ENCODE assay signal across 27 cellular contexts in genomic region chr1:238649200-238649599, GRCh38.
A peak's percentile ranks its signal among the peaks of the same experiment; 100 is the strongest.
DNase-seq lines count a peak whose midpoint lies in the region; ATAC-seq, FAIRE-seq and TF ChIP-seq lines count a peak whose summit lies in the region.
"Had no signal": no experiment of that assay in that cellular context is flagged by ENCODE, and none has a peak within 500 bp of the region (broad histone marks: within the 10 kb centered on the region; RNA-seq: fewer than 3 reads in every experiment).

No MANE protein-coding gene starts in this region.

- no peak overlapping the region for H2BK120ac ChIP-seq in H1 (replicated peaks; ENCODE audit: low read depth, low read length)

- CTCF ChIA-PET in SK-N-SH (lab: Yijun Ruan, JAX) (no interaction called here), H1 (lab: Charles Lee; ENCODE audit: partially characterized antibody) (interaction anchor here (1.3 kb wide), 1 partner anchor 79 kb away, joined by 3 read pairs; no protein-coding TSS in a partner anchor), A673 (lab: Charles Lee) (no interaction called here)

- H3K4me1 ChIP-seq in SK-N-SH (ENCODE audit: control insufficient read depth in 1 of 2, insufficient read depth in 2 of 2, low read depth in 1 of 2, low read length in 1 of 2) (peaks cover 0 to 12% of the 10 kb centered on the region in 2 experiments; a peak in 3 of 4 replicates), H1 (replicated peaks in 1 of 4; ENCODE audit: control insufficient read depth in 3 of 4, insufficient read depth in 4 of 4, low read length in 3 of 4) (peaks cover 0 to 7% (median 1%) of the 10 kb centered on the region in 4 experiments; a peak in 3 of 7 replicates), A673 (ENCODE audit: insufficient read depth, low read length, poor library complexity, severe bottlenecking) (no peaks in the 10 kb centered on the region), spleen (no peaks in the 10 kb centered on the region)
- H3K4me1 ChIP-seq: BLaER1, HAP-1 had no signal

- no peaks in the 10 kb centered on the region for H3K27me3 ChIP-seq in SK-N-SH (ENCODE audit: insufficient read depth)
- no peaks in the 10 kb centered on the region for H3K27me3 ChIP-seq in H1 (replicated peaks in 1 of 4; ENCODE audit: control insufficient read depth in 3 of 4, extremely low read depth in 1 of 4, insufficient read depth in 3 of 4, low read length in 3 of 4)
- H3K27me3 ChIP-seq in A673 (replicated peaks; ENCODE audit: insufficient read depth, low read depth, low read length, poor library complexity) = no peaks in the 10 kb centered on the region
- H3K27me3 ChIP-seq in spleen (replicated peaks in 1 of 7) = no peaks in the 10 kb centered on the region
- H3K27me3 ChIP-seq: BLaER1, cardiac muscle cell, tibial artery had no signal

- H2BK12ac ChIP-seq in H1 (ENCODE audit: low read depth, low read length) = peak overlapping the region; percentile 76; the same call in 1 of the 2 replicates

- no peak for ATAC-seq in SK-N-SH treated with all-trans-retinoic acid at 6 μM for 48 hours
- ATAC-seq: activated CD8-positive, alpha-beta T cell treated with anti-CD3 and anti-CD28 coated beads, Interleukin-2, amount 10 ng/mL, durations not matched to agents 7 days and 5 days; stimulated activated naive CD8-positive, alpha-beta T cell treated with anti-CD3 and anti-CD28 coated beads, Interleukin-15, amount 100 ng/mL, for 72 hours had no signal

- H3K23ac ChIP-seq in H1 (ENCODE audit: insufficient read length) = no peak overlapping the region

- no peak overlapping the region for H3K14ac ChIP-seq in H1 (ENCODE audit: insufficient read length)

- H3K9ac ChIP-seq in SK-N-SH (no peak overlapping the region), H1 (replicated peaks in 1 of 4; ENCODE audit: extremely low read depth in 1 of 4, low read depth in 3 of 4, low read length in 3 of 4) (no peak overlapping the region)
- H3K9ac ChIP-seq: BLaER1 had no signal

- H4K20me1 ChIP-seq in SK-N-SH (ENCODE audit: insufficient read depth) = no peaks in the 10 kb centered on the region
- H4K20me1 ChIP-seq in H1 (replicated peaks in 1 of 2; ENCODE audit: control insufficient read depth in 1 of 2, insufficient read depth in 2 of 2, low read length in 2 of 2) = no peaks in the 10 kb centered on the region
- H4K20me1 ChIP-seq: BLaER1 had no signal

- no peak for DNase-seq in SK-N-SH
- DNase-seq in NCI-H82 treated with DMSO at 0.1 percent for 48 hours (lab: John Stamatoyannopoulos, UW; ENCODE audit: unreplicated experiment) = peak; percentile 73
- DNase-seq in H1 (ENCODE audit: low read depth in 1 of 2, low spot score in 2 of 2) = no peak
- DNase-seq in A673 (ENCODE audit: low spot score) = no peak
- no peak for DNase-seq in stimulated activated CD4-positive, alpha-beta T cell treated with anti-CD3 and anti-CD28 coated beads, Interleukin-4, amount 100 ng/mL, for 24 hours
- DNase-seq in spleen = no peak
- DNase-seq in DMS114 treated with DMSO at 0.1 percent for 48 hours (lab: John Stamatoyannopoulos, UW; ENCODE audit: unreplicated experiment) = no peak
- DNase-seq: 8988T; activated CD4-positive, CD25-positive, alpha-beta regulatory T cell; activated CD8-positive, alpha-beta T cell treated with anti-CD3 and anti-CD28 coated beads, Interleukin-2, amount 10 ng/mL, durations not matched to agents 7 days and 5 days; activated naive CD4-positive, alpha-beta T cell treated with Interleukin-2 at 50 U/mL for 16 hours; Karpas-422; kidney glomerular epithelial cell; NCI-H1092; NCI-H2029 treated with DMSO at 0.1 percent for 48 hours; NCI-H446; NK-92 treated with Interleukin-12 subunit alpha and Interleukin-12 subunit beta, amount 100 ng/mL, for 24 hours; retina; stimulated activated CD4-positive, alpha-beta T cell treated with anti-CD3 and anti-CD28 coated beads, Interleukin-12 subunit alpha, Interleukin-12 subunit beta, amount 100 ng/mL, for 4 hours; stimulated activated naive CD8-positive, alpha-beta T cell treated with anti-CD3 and anti-CD28 coated beads, Interleukin-15, amount 100 ng/mL, for 72 hours; tibial artery had no signal

- TF ChIP-seq POLR2A in H1 (IDR thresholded peaks at IDR 0.05; ENCODE audit: control extremely low read depth in 1 of 2, low read depth in 2 of 2, low read length in 2 of 2) (no peak), spleen (IDR thresholded peaks at IDR 0.05) (no peak)

- H3K4me2 ChIP-seq in SK-N-SH (no peak overlapping the region), H1 (ENCODE audit: insufficient read depth in 1 of 2, low read depth in 2 of 2, low read length in 2 of 2) (no peak overlapping the region; a peak in 1 of 4 replicates)
- H3K4me2 ChIP-seq: BLaER1 had no signal

- no peak overlapping the region for H2BK20ac ChIP-seq in H1 (ENCODE audit: low read length)

- no peak overlapping the region for H3K56ac ChIP-seq in H1 (replicated peaks; ENCODE audit: insufficient read length, low read depth, low read length)

- H3K36me3 ChIP-seq in SK-N-SH (replicated peaks in 1 of 2; ENCODE audit: control insufficient read depth in 1 of 2, insufficient read depth in 2 of 2, low read length in 1 of 2) = no peaks in the 10 kb centered on the region
- H3K36me3 ChIP-seq in H1 (ENCODE audit: control insufficient read depth in 2 of 4, insufficient read depth in 4 of 4, low read length in 3 of 4) = no peaks in the 10 kb centered on the region
- H3K36me3 ChIP-seq in A673 (ENCODE audit: insufficient read depth, low read length, poor library complexity, severe bottlenecking) = no peaks in the 10 kb centered on the region
- H3K36me3 ChIP-seq in spleen = no peaks in the 10 kb centered on the region
- H3K36me3 ChIP-seq: BLaER1, cardiac muscle cell, HAP-1, tibial artery had no signal

- no peaks in the 10 kb centered on the region for H3K23me2 ChIP-seq in H1 (ENCODE audit: low read depth, low read length)

- H2AFZ ChIP-seq in SK-N-SH (ENCODE audit: low read depth) (0 out of 2 replicates have a peak overlapping the region, but pooled peaks have one; percentile 0), H1 (ENCODE audit: low read length) (no peak overlapping the region)

- no peak overlapping the region for H2AK5ac ChIP-seq in H1 (ENCODE audit: low read depth, low read length)

- no peaks in the 10 kb centered on the region for H3K9me2 ChIP-seq in SK-N-SH

- peak; percentile 19 for FAIRE-seq in H1 (lab: Jason Lieb, UNC)
- FAIRE-seq: endometrium had no signal

- H4K8ac ChIP-seq in H1 (ENCODE audit: extremely low read depth, insufficient read depth, low read length) = no peak overlapping the region

- no peak overlapping the region for H3K18ac ChIP-seq in H1 (ENCODE audit: extremely low read depth, low read length)

- H3K4ac ChIP-seq in H1 (replicated peaks; ENCODE audit: insufficient read length, low read depth, low read length) = no peak overlapping the region

- H3K9me3 ChIP-seq in SK-N-SH = peaks cover 6% of the 10 kb centered on the region; the same call in 1 of the 2 replicates
- H3K9me3 ChIP-seq in H1 (ENCODE audit: insufficient read depth in 2 of 2, low read depth in 1 of 2, low read length in 1 of 2) = no peaks in the 10 kb centered on the region
- no peaks in the 10 kb centered on the region for H3K9me3 ChIP-seq in A673 (ENCODE audit: low read depth, low read length, poor library complexity, severe bottlenecking)
- H3K9me3 ChIP-seq in spleen = no peaks in the 10 kb centered on the region
- H3K9me3 ChIP-seq: BLaER1, HAP-1, tibial artery had no signal

- H4K5ac ChIP-seq in H1 (ENCODE audit: insufficient read length, low read depth, low read length) = no peak overlapping the region

- H3K27ac ChIP-seq in SK-N-SH (ENCODE audit: low read depth in 2 of 2, low read length in 1 of 2) (no peak overlapping the region; a peak in 1 of 4 replicates), H1 (ENCODE audit: low read depth, low read length) (no peak overlapping the region), A673 (ENCODE audit: low read depth, low read length, poor library complexity, severe bottlenecking) (no peak overlapping the region), spleen (no peak overlapping the region)
- H3K27ac ChIP-seq: BLaER1, RWPE1, tibial artery had no signal

- H3K4me3 ChIP-seq in SK-N-SH (ENCODE audit: low read depth in 2 of 2, low read length in 1 of 2) (no peak overlapping the region), H1 (ENCODE audit: extremely low read depth in 1 of 4, insufficient read depth in 2 of 4, low read depth in 3 of 4, low read length in 4 of 4) (no peak overlapping the region), A673 (ENCODE audit: low read depth, low read length, poor library complexity, severe bottlenecking) (no peak overlapping the region), spleen (no peak overlapping the region)
- H3K4me3 ChIP-seq: BLaER1, cardiac muscle cell, HAP-1, tibial artery had no signal

- TF ChIP-seq CTCF in SK-N-SH (IDR thresholded peaks at IDR 0.05) (no peak), H1 (IDR thresholded peaks at IDR 0.05; ENCODE audit: control extremely low read depth in 1 of 3, insufficient read depth in 1 of 3, low read depth in 1 of 3, low read length in 3 of 3) (no peak), A673 (conservative IDR thresholded peaks at IDR 0.05; ENCODE audit: low read depth, low read length) (no peak), spleen (IDR thresholded peaks at IDR 0.05 in 8 of 11, conservative IDR thresholded peaks at IDR 0.05 in 3 of 11) (no peak)

- TF ChIP-seq RAD21 in SK-N-SH (IDR thresholded peaks at IDR 0.05; ENCODE audit: low read length) = no peak
- no peak for TF ChIP-seq RAD21 in H1 (IDR thresholded peaks at IDR 0.05 in 1 of 2, conservative IDR thresholded peaks at IDR 0.05 in 1 of 2; ENCODE audit: low read depth in 2 of 2, low read length in 2 of 2)

- H3K79me2 ChIP-seq in SK-N-SH (ENCODE audit: insufficient read depth) (no peaks in the 10 kb centered on the region), H1 (ENCODE audit: control insufficient read depth in 1 of 2, insufficient read depth in 2 of 2, low read length in 2 of 2) (no peaks in the 10 kb centered on the region)

- POLR2A ChIA-PET in SK-N-SH (lab: Yijun Ruan, JAX) (no interaction called here), H1 (lab: Charles Lee; ENCODE audit: partially characterized antibody) (no interaction called here), A673 (lab: Charles Lee; ENCODE audit: low non-redundant PET) (no interaction called here)

- BruUV-seq in A673 (replicated peaks; lab: Mats Ljungman, UMichigan) = no TSS peak

- no peaks in the 10 kb centered on the region for H3K79me1 ChIP-seq in H1 (ENCODE audit: low read depth, low read length)

- no peak overlapping the region for H4K91ac ChIP-seq in H1 (replicated peaks; ENCODE audit: insufficient read length, low read length)

- no peak overlapping the region for H2BK15ac ChIP-seq in H1 (ENCODE audit: low read length)

- intact Hi-C loops in A673 (cut with micrococcal nuclease; ENCODE audit: unreplicated experiment) (no loop called here), spleen (cut with DNase I; ENCODE audit: low total_unique reads) (no loop called here)

- no peak overlapping the region for H2BK5ac ChIP-seq in H1 (ENCODE audit: low read depth, low read length)

- H3F3A ChIP-seq in SK-N-SH (replicated peaks; ENCODE audit: insufficient read depth) = peaks cover 34% of the 10 kb centered on the region

- no peak for TF ChIP-seq EP300 in SK-N-SH (IDR thresholded peaks at IDR 0.05; ENCODE audit: borderline replicate concordance in 1 of 2, low read depth in 1 of 2, low read length in 1 of 2)
- TF ChIP-seq EP300 in H1 (IDR thresholded peaks at IDR 0.05; ENCODE audit: borderline replicate concordance in 1 of 2, low read depth in 2 of 2, low read length in 2 of 2) = no peak

TF ChIP-seq in SK-N-SH treated with all-trans-retinoic acid at 6 μM for 48 hours, 23 proteins besides CTCF, POLR2A, EP300 and RAD21 (continues in another document):
- no peak for TF ChIP-seq ZFP30 (CRISPR knock-in tag; IDR thresholded peaks at IDR 0.05)
